In genomic region chr5:171477101-171477500, GRCh38 we compare ENCODE assay signal across 1 cellular context.
TF ChIP-seq lines count a peak whose summit lies in the region.

No MANE protein-coding gene starts in this region.

TF ChIP-seq in K562, 482 proteins besides CTCF, POLR2A, EP300 and RAD21 (continued from another document and continues in another):
- no peak for TF ChIP-seq SAP30 (IDR thresholded peaks at IDR 0.05; ENCODE audit: borderline replicate concordance, insufficient read depth, low read depth, low read length, poor library complexity, severe bottlenecking)
- TF ChIP-seq HMG20B (CRISPR knock-in tag; IDR thresholded peaks at IDR 0.05), result no peak
- no peak for TF ChIP-seq FOXA1 (IDR thresholded peaks at IDR 0.05; ENCODE audit: borderline replicate concordance)
- TF ChIP-seq ZNF324 (CRISPR knock-in tag; IDR thresholded peaks at IDR 0.05), result no peak
- no peak for TF ChIP-seq CXXC5 (CRISPR knock-in tag; IDR thresholded peaks at IDR 0.05)
- no peak for TF ChIP-seq CEBPZ (IDR thresholded peaks at IDR 0.05; ENCODE audit: borderline replicate concordance, low read depth, low read length)
- TF ChIP-seq ZHX1 (conservative IDR thresholded peaks at IDR 0.05; ENCODE audit: low read length), result no peak
- no peak for TF ChIP-seq YBX1 (IDR thresholded peaks at IDR 0.05)
- no peak; the same call in 1 of the 2 replicates for TF ChIP-seq MYC (IDR thresholded peaks at IDR 0.05; ENCODE audit: low read depth, low read length)
- TF ChIP-seq MYC (CRISPR knock-in tag; IDR thresholded peaks at IDR 0.05; ENCODE audit: borderline replicate concordance, low read depth), result no peak
- TF ChIP-seq DPF2 (IDR thresholded peaks at IDR 0.05), result peak; percentile 71; the same call in 1 of the 2 replicates
- no peak for TF ChIP-seq VEZF1 (CRISPR knock-in tag; IDR thresholded peaks at IDR 0.05)
- no peak for TF ChIP-seq RB1 (IDR thresholded peaks at IDR 0.05; ENCODE audit: low read depth)
- TF ChIP-seq ZNF253 (CRISPR knock-in tag; conservative IDR thresholded peaks at IDR 0.05), result no peak
- peak in 1 of 2 experiments; percentile 87; a peak in 2 of 4 replicates for TF ChIP-seq ZMIZ1 (IDR thresholded peaks at IDR 0.05; ENCODE audit: low read depth in 2 of 2, low read length in 2 of 2)
- TF ChIP-seq TRIM24 (IDR thresholded peaks at IDR 0.05), result 0 out of 4 replicates have a peak, but pooled peaks of 1 of the 2 experiments have one; percentile 20
- no peak for TF ChIP-seq SIN3A (IDR thresholded peaks at IDR 0.05; ENCODE audit: borderline replicate concordance in 2 of 2, control insufficient read depth in 1 of 2, low read depth in 2 of 2, low read length in 2 of 2)
- TF ChIP-seq HSF4 (CRISPR knock-in tag; IDR thresholded peaks at IDR 0.05; ENCODE audit: borderline replicate concordance), result no peak
- TF ChIP-seq ZNF395 (CRISPR knock-in tag; IDR thresholded peaks at IDR 0.05), result no peak
- no peak for TF ChIP-seq HOXB6 (CRISPR knock-in tag; IDR thresholded peaks at IDR 0.05; ENCODE audit: borderline replicate concordance)
- no peak for TF ChIP-seq GMEB1 (CRISPR knock-in tag; IDR thresholded peaks at IDR 0.05)
- TF ChIP-seq SFPQ (IDR thresholded peaks at IDR 0.05; ENCODE audit: low read depth, low read length), result no peak
- no peak for TF ChIP-seq RHOXF2B (CRISPR knock-in tag; conservative IDR thresholded peaks at IDR 0.05)
- TF ChIP-seq RBM15 (IDR thresholded peaks at IDR 0.05; ENCODE audit: insufficient read depth, low read length), result no peak
- no peak for TF ChIP-seq CSDE1 (IDR thresholded peaks at IDR 0.05)
- no peak for TF ChIP-seq MEIS2 (IDR thresholded peaks at IDR 0.05; ENCODE audit: partially characterized antibody)
- TF ChIP-seq HIVEP1 (CRISPR knock-in tag; IDR thresholded peaks at IDR 0.05), result no peak
- no peak for TF ChIP-seq HDAC1 (IDR thresholded peaks at IDR 0.05)
- TF ChIP-seq ZNF24 (IDR thresholded peaks at IDR 0.05), result no peak
- TF ChIP-seq JUND (IDR thresholded peaks at IDR 0.05; ENCODE audit: borderline replicate concordance, low read depth, low read length), result 0 out of 2 replicates have a peak, but pooled peaks have one; percentile 39
- no peak for TF ChIP-seq JUND (tag; IDR thresholded peaks at IDR 0.05; ENCODE audit: borderline replicate concordance, low read depth, low read length)
- TF ChIP-seq YY1 (IDR thresholded peaks at IDR 0.05; ENCODE audit: borderline replicate concordance in 1 of 3, control insufficient read depth in 1 of 3, extremely low read depth in 1 of 3, insufficient read depth in 3 of 3, insufficient read length in 1 of 3, insufficient replicate concordance in 2 of 3, low read depth in 1 of 3, low read length in 2 of 3), result no peak
- TF ChIP-seq ZBTB2 (IDR thresholded peaks at IDR 0.05), result no peak
- no peak for TF ChIP-seq THRA (IDR thresholded peaks at IDR 0.05)
- no peak for TF ChIP-seq SNRNP70 (optimal IDR thresholded peaks at IDR 0.05; ENCODE audit: low read depth, low read length)
- TF ChIP-seq RCOR1 (IDR thresholded peaks at IDR 0.05; ENCODE audit: borderline replicate concordance in 1 of 2, low read depth in 2 of 2, low read length in 2 of 2), result peak in 1 of 2 experiments; percentile 72; a peak in 1 of 4 replicates
- no peak for TF ChIP-seq EWSR1 (IDR thresholded peaks at IDR 0.05; ENCODE audit: borderline replicate concordance, low read depth, partially characterized antibody)
- no peak for TF ChIP-seq MTA3 (IDR thresholded peaks at IDR 0.05; ENCODE audit: borderline replicate concordance)
- TF ChIP-seq ZNF511 (CRISPR knock-in tag; IDR thresholded peaks at IDR 0.05), result no peak
- no peak for TF ChIP-seq ARID2 (IDR thresholded peaks at IDR 0.05)
- TF ChIP-seq ZKSCAN1 (IDR thresholded peaks at IDR 0.05; ENCODE audit: low read depth, low read length), result no peak
- TF ChIP-seq NUFIP1 (IDR thresholded peaks at IDR 0.05; ENCODE audit: partially characterized antibody), result no peak
- no peak for TF ChIP-seq GATAD2A (IDR thresholded peaks at IDR 0.05)
